15 cellular contexts compared by ENCODE assay signal in the genomic region with DNA sequence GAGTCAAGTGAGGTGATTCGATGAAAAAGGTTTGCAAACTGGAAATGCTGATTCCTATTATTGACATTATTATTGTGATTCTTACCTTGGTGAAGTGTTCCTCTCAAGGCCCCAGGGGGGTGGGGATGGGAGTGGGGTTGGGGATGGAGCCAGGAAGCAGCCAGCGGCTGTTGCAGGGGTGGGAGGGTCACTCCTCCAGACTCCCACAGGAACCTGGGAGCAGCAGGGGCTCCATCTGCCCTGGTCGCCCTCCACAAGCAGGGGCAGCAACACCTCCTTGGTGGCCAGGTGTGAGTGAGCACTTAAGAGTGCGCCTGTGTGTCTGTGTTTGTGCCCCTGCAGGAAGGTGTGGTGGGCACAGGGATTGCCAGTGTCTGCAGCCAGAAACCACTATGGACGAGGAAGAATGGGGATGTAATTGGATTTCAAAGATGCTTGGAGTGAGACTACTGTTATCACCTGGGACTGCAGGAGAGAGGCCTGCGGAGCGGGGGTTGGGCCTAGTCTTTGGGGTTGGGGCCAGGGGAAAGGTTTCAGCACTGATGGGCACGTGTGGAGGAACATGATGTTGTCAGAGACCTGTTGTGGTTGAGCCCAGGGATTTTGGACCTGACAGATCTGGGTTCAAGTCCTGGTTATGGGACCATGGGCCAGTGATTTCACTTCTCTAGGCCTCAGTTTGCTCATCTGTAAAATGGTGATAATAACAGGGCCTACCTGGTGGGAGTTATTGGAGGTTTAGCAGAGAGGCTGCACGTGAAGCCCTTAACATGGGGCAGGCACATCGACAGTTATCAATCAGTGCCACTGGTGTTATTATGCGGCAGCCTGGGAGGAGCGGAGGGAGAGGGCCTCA. TPM values are rescaled to one million over a fixed set of nuclear protein-coding genes. Genes with fewer than 3 reads are reported as not detected.
A peak's percentile ranks its signal among the peaks of the same experiment; 100 is the strongest.
DNase-seq lines count a peak whose midpoint lies in the region; ATAC-seq and TF ChIP-seq lines count a peak whose summit lies in the region.
"Had no signal": no experiment of that assay in that cellular context is flagged by ENCODE, and none has a peak within 500 bp of the region (broad histone marks: within the 10 kb centered on the region; RNA-seq: fewer than 3 reads in every experiment).

No MANE protein-coding gene starts in this region.

- no peak for ATAC-seq in HG03159 (IDR thresholded peaks at IDR 0.05; ENCODE audit: unreplicated experiment)
- no peak for ATAC-seq in HG02885 (IDR thresholded peaks at IDR 0.05; ENCODE audit: poor library complexity, unreplicated experiment)
- ATAC-seq: effector memory CD8-positive, alpha-beta T cell; stimulated activated naive CD8-positive, alpha-beta T cell treated with anti-CD3 and anti-CD28 coated beads, Interleukin-15, amount 100 ng/mL, for 72 hours had no signal

- POLR2A ChIA-PET in HEK293 (lab: Yijun Ruan, JAX): interaction anchor here (1.0 kb wide), 1 partner anchor 24 kb away, joined by 3 read pairs; no protein-coding TSS in a partner anchor

- no peaks in the 10 kb centered on the region for H3K27me3 ChIP-seq in WERI-Rb-1 (ENCODE audit: insufficient read depth, low read depth, severe bottlenecking)

- H3K4me1 ChIP-seq in HEK293 (ENCODE audit: control insufficient read depth, insufficient read depth, low read length): no peaks in the 10 kb centered on the region

- H3K27me3 Mint-ChIP-seq in CD14-positive monocyte (ENCODE audit: low read depth in 3 of 3) (peaks cover 1 to 12% (median 5%) of the 10 kb centered on the region in 3 donors), neural crest cell (ENCODE audit: low read depth) (peaks cover 40% of the 10 kb centered on the region)
- H3K27me3 Mint-ChIP-seq: activated CD4-positive, alpha-beta memory T cell treated with anti-CD3 and anti-CD28 coated beads for 36 hours; CD4-positive, alpha-beta memory T cell; effector memory CD8-positive, alpha-beta T cell; naive B cell; stimulated activated naive CD8-positive, alpha-beta T cell treated with anti-CD3 and anti-CD28 coated beads, Interleukin-15, amount 100 ng/mL, for 72 hours had no signal

- H3K9me3 Mint-ChIP-seq in CD14-positive monocyte (peaks cover 0 to 2% (median 0%) of the 10 kb centered on the region in 7 donors), neural crest cell (no peaks in the 10 kb centered on the region)
- H3K9me3 Mint-ChIP-seq: activated CD4-positive, alpha-beta memory T cell treated with anti-CD3 and anti-CD28 coated beads for 36 hours; CD4-positive, alpha-beta memory T cell; effector memory CD8-positive, alpha-beta T cell; naive B cell; stimulated activated naive CD8-positive, alpha-beta T cell treated with anti-CD3 and anti-CD28 coated beads, Interleukin-15, amount 100 ng/mL, for 72 hours had no signal

- H3K36me3 Mint-ChIP-seq in CD14-positive monocyte (no peaks in the 10 kb centered on the region), neural crest cell (ENCODE audit: low read depth) (no peaks in the 10 kb centered on the region)
- H3K36me3 Mint-ChIP-seq: activated CD4-positive, alpha-beta memory T cell treated with anti-CD3 and anti-CD28 coated beads for 36 hours; CD4-positive, alpha-beta memory T cell; naive B cell had no signal

- CTCF ChIA-PET in HEK293 (lab: Yijun Ruan, JAX): interaction anchor here (0.5 to 1.7 kb wide), 5 partner anchors 13 to 152 kb away, joined by 3 to 10 read pairs (median 4); no protein-coding TSS in a partner anchor

- H3K36me3 ChIP-seq in HEK293 (ENCODE audit: control insufficient read depth in 2 of 2, insufficient read depth in 1 of 2, low read length in 2 of 2) (no peaks in the 10 kb centered on the region), WERI-Rb-1 (peaks cover 6% of the 10 kb centered on the region)

- H3K4me1 Mint-ChIP-seq in CD14-positive monocyte (peaks cover 45% of the 10 kb centered on the region), neural crest cell (peaks cover 52% of the 10 kb centered on the region)

- TF ChIP-seq CTCF in CD14-positive monocyte (IDR thresholded peaks at IDR 0.05) (no peak), HEK293 (tag by site-specific recombination; IDR thresholded peaks at IDR 0.05) (no peak), WERI-Rb-1 (IDR thresholded peaks at IDR 0.05; ENCODE audit: low read depth, low read length) (no peak), neural crest cell (conservative IDR thresholded peaks at IDR 0.05) (no peak)

- no peak overlapping the region for H3K4me3 ChIP-seq in HEK293 (ENCODE audit: low read depth, low read length)
- no peak overlapping the region for H3K4me3 ChIP-seq in WERI-Rb-1 (ENCODE audit: low read depth, low read length)

- H3K27ac Mint-ChIP-seq in CD14-positive monocyte (peak overlapping the region; percentile 91 to 98 (median 95)), neural crest cell (ENCODE audit: unreplicated experiment) (no peak overlapping the region)
- H3K27ac Mint-ChIP-seq: activated CD4-positive, alpha-beta memory T cell treated with anti-CD3 and anti-CD28 coated beads for 36 hours had no signal

- intact Hi-C loops in CD14-positive monocyte (cut with micrococcal nuclease): loop anchor here (10.0 kb wide), 1 partner anchor 91 kb away; no protein-coding TSS in a partner anchor

- H3K27ac ChIP-seq in HEK293 (ENCODE audit: extremely low read depth, low read depth, low read length): no peak overlapping the region
- peak overlapping the region; percentile 85 for H3K27ac ChIP-seq in WERI-Rb-1

- no peak for DNase-seq in CD14-positive monocyte (ENCODE audit: low spot score)
- DNase-seq in WERI-Rb-1: peak; percentile 52
- DNase-seq in neural crest cell (ENCODE audit: low read depth, low spot score): no peak
- no peak for DNase-seq in NCI-H774 (lab: John Stamatoyannopoulos, UW)
- DNase-seq: activated effector memory CD4-positive, alpha-beta T cell treated with anti-CD3 and anti-CD28 coated beads, Interleukin-2, amount 50 U/mL, for 16 hours; effector memory CD8-positive, alpha-beta T cell; naive B cell; retina; stimulated activated naive CD8-positive, alpha-beta T cell treated with anti-CD3 and anti-CD28 coated beads, Interleukin-15, amount 100 ng/mL, for 72 hours; T-helper 9 cell had no signal

- H3K4me3 Mint-ChIP-seq in CD14-positive monocyte (peak overlapping the region; percentile 37 to 42), neural crest cell (peak overlapping the region; percentile 74)
- H3K4me3 Mint-ChIP-seq: activated CD4-positive, alpha-beta memory T cell treated with anti-CD3 and anti-CD28 coated beads for 36 hours; CD4-positive, alpha-beta memory T cell; effector memory CD8-positive, alpha-beta T cell had no signal

- H3K9me3 ChIP-seq in HEK293 (ENCODE audit: control insufficient read depth, insufficient read depth, low read depth, low read length) (no peaks in the 10 kb centered on the region), WERI-Rb-1 (ENCODE audit: severe bottlenecking) (no peaks in the 10 kb centered on the region)

TF ChIP-seq in HEK293, 187 proteins besides CTCF, POLR2A, EP300 and RAD21:
- TF ChIP-seq ZNF837 (tag by site-specific recombination; IDR thresholded peaks at IDR 0.05): no peak
- TF ChIP-seq ZFHX2 (tag by site-specific recombination; conservative IDR thresholded peaks at IDR 0.05): peak; percentile 33
- peak; percentile 59; the same call in 1 of the 2 replicates for TF ChIP-seq ZNF341 (tag by site-specific recombination; IDR thresholded peaks at IDR 0.05; ENCODE audit: low read depth)
- no peak for TF ChIP-seq ZNF354C (tag by site-specific recombination; IDR thresholded peaks at IDR 0.05; ENCODE audit: borderline replicate concordance, low read depth)
- TF ChIP-seq EGR2 (tag by site-specific recombination; IDR thresholded peaks at IDR 0.05; ENCODE audit: low read depth): peak; percentile 38; the same call in 1 of the 2 replicates
- TF ChIP-seq ZBTB1 (tag by site-specific recombination; IDR thresholded peaks at IDR 0.05): no peak

RNA-seq across cellular contexts. Expression of gene TP53I11, which starts 3.6 kb away (rescaled TPM):
- 10 to 100 TPM; 11.3 to 13.2 TPM for polyA plus RNA-seq in CD14-positive monocyte
- total RNA-seq in neural crest cell: 83.6 and 85.6 TPM in 2 replicates
